ENCODE assay signal across 24 cellular contexts in the genomic region with DNA sequence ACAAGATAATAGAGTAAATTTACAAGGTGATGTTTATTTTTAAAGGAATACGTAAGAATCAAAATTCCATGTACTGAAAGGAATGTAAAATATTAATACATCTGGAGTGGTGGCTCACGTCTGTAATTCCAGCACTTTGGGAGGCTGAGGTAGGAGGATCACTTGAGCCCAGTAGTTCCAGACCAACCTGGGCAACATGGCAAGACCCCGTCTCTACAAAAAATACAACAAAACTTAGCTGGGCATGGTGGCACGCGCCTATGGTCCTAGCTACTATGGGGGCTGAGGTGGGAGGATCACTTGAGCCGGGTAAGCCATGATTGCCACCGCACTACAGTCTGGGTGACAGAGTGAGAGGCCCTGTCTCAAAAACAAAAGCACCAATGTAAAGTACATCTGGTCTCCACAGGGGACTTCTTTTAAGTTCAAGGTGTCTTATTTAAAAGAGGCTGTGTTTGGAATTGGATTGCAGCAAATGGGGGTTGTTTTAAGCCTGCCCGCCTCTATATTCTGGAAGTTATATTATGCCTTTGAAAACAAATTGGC.
DNase-seq lines count a peak whose midpoint lies in the region; ATAC-seq lines count a peak whose summit lies in the region.
"Had no signal": no experiment of that assay in that cellular context is flagged by ENCODE, and none has a peak within 500 bp of the region (broad histone marks: within the 10 kb centered on the region; RNA-seq: fewer than 3 reads in every experiment).

No MANE protein-coding gene starts in this region.

- peaks cover 19% of the 10 kb centered on the region for H3K4me1 Mint-ChIP-seq in T-helper 1 cell treated with Interleukin-12 subunit alpha and Interleukin-12 subunit beta and Interleukin-4 antibody, amounts not matched to agents 30 μg/mL and 1 μg/mL, for 36 hours (ENCODE audit: low read depth)
- peaks cover 56% of the 10 kb centered on the region for H3K4me1 Mint-ChIP-seq in memory B cell

- peak overlapping the region; percentile 9 for H3K27ac Mint-ChIP-seq in T-helper 1 cell treated with Interleukin-12 subunit alpha and Interleukin-12 subunit beta and Interleukin-4 antibody, amounts not matched to agents 30 μg/mL and 1 μg/mL, for 36 hours
- H3K27ac Mint-ChIP-seq in memory B cell, result peak overlapping the region; percentile 71

- H3K36me3 Mint-ChIP-seq in T-helper 1 cell treated with Interleukin-12 subunit alpha and Interleukin-12 subunit beta and Interleukin-4 antibody, amounts not matched to agents 30 μg/mL and 1 μg/mL, for 36 hours (ENCODE audit: low read depth), result peaks cover 3% of the 10 kb centered on the region
- H3K36me3 Mint-ChIP-seq in memory B cell, result peaks cover 5% of the 10 kb centered on the region

- no peaks in the 10 kb centered on the region for H3K27me3 Mint-ChIP-seq in T-helper 1 cell treated with Interleukin-12 subunit alpha and Interleukin-12 subunit beta and Interleukin-4 antibody, amounts not matched to agents 30 μg/mL and 1 μg/mL, for 36 hours (ENCODE audit: low read depth)
- no peaks in the 10 kb centered on the region for H3K27me3 Mint-ChIP-seq in memory B cell
- H3K27me3 Mint-ChIP-seq: CD8-positive, alpha-beta memory T cell had no signal

- DNase-seq in T-helper 1 cell, result no peak
- peak; percentile 73 for DNase-seq in NCI-H69 (lab: John Stamatoyannopoulos, UW)
- no peak for DNase-seq in memory B cell (ENCODE audit: low spot score in 2 of 2)
- DNase-seq: 8988T; ACHN; BE2C; CD8-positive, alpha-beta memory T cell; DMS 273 treated with DMSO at 0.1 percent for 48 hours; DMS79 treated with DMSO at 0.1 percent for 48 hours; GM23248; KBM-7; MG63; NCI-H1105 treated with DMSO at 0.1 percent for 48 hours; NCI-H146; NCI-H2029; NCI-H2171; NCI-H524; NCI-H774; SIG-M5 had no signal

- H3K9me3 Mint-ChIP-seq in T-helper 1 cell treated with Interleukin-12 subunit alpha and Interleukin-12 subunit beta and Interleukin-4 antibody, amounts not matched to agents 30 μg/mL and 1 μg/mL, for 36 hours, result no peaks in the 10 kb centered on the region
- H3K9me3 Mint-ChIP-seq in memory B cell, result peaks cover 1% of the 10 kb centered on the region
- H3K9me3 Mint-ChIP-seq: CD8-positive, alpha-beta memory T cell had no signal

- no peak for ATAC-seq in memory B cell (ENCODE audit: low read depth)
- ATAC-seq in GM21825 (IDR thresholded peaks at IDR 0.05; ENCODE audit: unreplicated experiment), result no peak
- no peak for ATAC-seq in HG02981 (IDR thresholded peaks at IDR 0.05; ENCODE audit: unreplicated experiment)
- ATAC-seq in GM21576 (IDR thresholded peaks at IDR 0.05; ENCODE audit: unreplicated experiment), result no peak

- H3K4me3 Mint-ChIP-seq in T-helper 1 cell treated with Interleukin-12 subunit alpha and Interleukin-12 subunit beta and Interleukin-4 antibody, amounts not matched to agents 30 μg/mL and 1 μg/mL, for 36 hours, result no peak overlapping the region
- no peak overlapping the region for H3K4me3 Mint-ChIP-seq in memory B cell
- H3K4me3 Mint-ChIP-seq: CD14-positive monocyte had no signal
